12 cellular contexts compared by ENCODE assay signal in genomic region chr3:147410126-147410517, GRCh38. TPM values are rescaled to one million over a fixed set of nuclear protein-coding genes. Genes with fewer than 3 reads are reported as not detected.
DNase-seq lines count a peak whose midpoint lies in the region; ATAC-seq and TF ChIP-seq lines count a peak whose summit lies in the region.
"Had no signal": no experiment of that assay in that cellular context is flagged by ENCODE, and none has a peak within 500 bp of the region (broad histone marks: within the 10 kb centered on the region; RNA-seq: fewer than 3 reads in every experiment).

No MANE protein-coding gene starts in this region.

- H3K4me1 Mint-ChIP-seq in neural progenitor cell = peaks cover 39% of the 10 kb centered on the region

- H3K4me1 ChIP-seq in right cardiac atrium (ENCODE audit: control insufficient read depth, insufficient read depth, low read length) (peaks cover 11% of the 10 kb centered on the region), ectodermal cell (ENCODE audit: control insufficient read depth, insufficient read depth, low read length) (peaks cover 33% of the 10 kb centered on the region), neural progenitor cell (peaks cover 19% of the 10 kb centered on the region)

- peaks cover 42% of the 10 kb centered on the region for H3F3A ChIP-seq in neural progenitor cell (ENCODE audit: low read depth)

- H4K20me1 ChIP-seq in neural progenitor cell (ENCODE audit: low read depth) = peaks cover 98% of the 10 kb centered on the region

- H3K9me3 ChIP-seq in right cardiac atrium (ENCODE audit: control insufficient read depth, low read length) = no peaks in the 10 kb centered on the region
- no peaks in the 10 kb centered on the region for H3K9me3 ChIP-seq in ectodermal cell (ENCODE audit: control insufficient read depth, low read length)
- no peaks in the 10 kb centered on the region for H3K9me3 ChIP-seq in neural progenitor cell (ENCODE audit: low read depth)

- TF ChIP-seq CTCF in neural progenitor cell (IDR thresholded peaks at IDR 0.05) = no peak

- no peak overlapping the region for H3K9ac ChIP-seq in neural progenitor cell

- H3K36me3 ChIP-seq in ectodermal cell (ENCODE audit: control insufficient read depth, insufficient read depth, low read length) (no peaks in the 10 kb centered on the region), neural progenitor cell (no peaks in the 10 kb centered on the region)

- H3K27me3 Mint-ChIP-seq in neural progenitor cell (ENCODE audit: insufficient read depth, low read depth) = peaks cover 61% of the 10 kb centered on the region

- H3K4me2 ChIP-seq in neural progenitor cell = peak overlapping the region; percentile 67

- DNase-seq in right cardiac atrium (no peak), left ventricle myocardium superior (no peak), neural progenitor cell (ENCODE audit: low spot score) (peak; percentile 47), SKM-1 treated with dmso at 0.1 percent for 144 hours (lab: John Stamatoyannopoulos, UW; ENCODE audit: unreplicated experiment) (no peak)
- DNase-seq: activated T-cell treated with anti-CD3 and anti-CD28 coated beads, Interleukin-2, amount 50 U/mL, for 72 hours; NCI-H2081; stimulated activated CD4-positive, alpha-beta T cell treated with anti-CD3 and anti-CD28 coated beads, Interleukin-4, amount 100 ng/mL, for 1 hour had no signal

- peak overlapping the region; percentile 99 for H3K4me3 Mint-ChIP-seq in neural progenitor cell

- H2AFZ ChIP-seq in neural progenitor cell (replicated peaks) = no peak overlapping the region

- 3% methylated on average over 49 of the region's 49 CpGs for WGBS in right cardiac atrium
- WGBS in ectodermal cell, 2 experiments = 1% methylated on average over 49 of the region's 49 CpGs

- H3K4me3 ChIP-seq in right cardiac atrium (ENCODE audit: low read length) = peak overlapping the region; percentile 13
- peak overlapping the region; percentile 49 for H3K4me3 ChIP-seq in ectodermal cell (ENCODE audit: insufficient read depth, low read depth, low read length)
- H3K4me3 ChIP-seq in neural progenitor cell = peak overlapping the region; percentile 37

- intact Hi-C loops in right cardiac atrium (cut with DNase I) (no loop called here), left ventricle myocardium superior (cut with micrococcal nuclease) (no loop called here)

- H3K9me3 Mint-ChIP-seq in neural progenitor cell = peaks cover 24% of the 10 kb centered on the region

- H3K79me2 ChIP-seq in neural progenitor cell (ENCODE audit: low read depth) = no peaks in the 10 kb centered on the region

- no peak overlapping the region for H3K27ac ChIP-seq in right cardiac atrium (ENCODE audit: low read length)
- no peak overlapping the region for H3K27ac ChIP-seq in ectodermal cell (ENCODE audit: insufficient read depth, low read depth, low read length, poor library complexity, severe bottlenecking)
- no peak overlapping the region for H3K27ac ChIP-seq in neural progenitor cell

- peak in 1 of 2 donors; percentile 36 for ATAC-seq in right cardiac atrium
- ATAC-seq in left ventricle myocardium superior = no peak
- ATAC-seq in GM19455 (IDR thresholded peaks at IDR 0.05; ENCODE audit: unreplicated experiment) = no peak
- ATAC-seq in GM21367 (IDR thresholded peaks at IDR 0.05; ENCODE audit: unreplicated experiment) = no peak
- ATAC-seq in GM18909 (IDR thresholded peaks at IDR 0.05; ENCODE audit: poor library complexity, unreplicated experiment) = no peak
- ATAC-seq: HepG2 had no signal

- no peaks in the 10 kb centered on the region for H3K27me3 ChIP-seq in right cardiac atrium (ENCODE audit: control insufficient read depth, insufficient read depth)
- H3K27me3 ChIP-seq in ectodermal cell (ENCODE audit: control insufficient read depth, insufficient read depth, low read length, poor library complexity, severe bottlenecking) = peaks cover 99% of the 10 kb centered on the region
- H3K27me3 ChIP-seq in neural progenitor cell = peaks cover 100% of the 10 kb centered on the region

- no peak overlapping the region for H3K27ac Mint-ChIP-seq in neural progenitor cell

- peaks cover 50% of the 10 kb centered on the region for H3K36me3 Mint-ChIP-seq in neural progenitor cell

RNA-seq across cellular contexts. Expression of gene ZIC1, which starts 1.0 kb away (rescaled TPM):
- total RNA-seq in right cardiac atrium = under 1 TPM in 1 of 4 donors, not detected in 3; 0.95 TPM
- polyA plus RNA-seq in right cardiac atrium = not detected
- total RNA-seq in left ventricle myocardium superior = not detected
- polyA plus RNA-seq in ectodermal cell (2013, experiment 1 of 4) = 58.5 TPM
- 54.0 TPM for polyA plus RNA-seq in ectodermal cell (2013, experiment 2 of 4)
- polyA plus RNA-seq in ectodermal cell (2013, experiment 3 of 4) = 71.2 TPM
- 92.7 TPM for polyA plus RNA-seq in ectodermal cell (2013, experiment 4 of 4)
- 0.56 and 0.84 TPM in 2 replicates for total RNA-seq in neural progenitor cell (ENCODE audit: low replicate concordance)
- total RNA-seq: activated T-cell treated with anti-CD3 and anti-CD28 coated beads, Interleukin-2, amount 50 U/mL, for 72 hours; HepG2 had no signal
- polyA plus RNA-seq: HepG2 had no signal

RNA-seq across cellular contexts. Expression of gene ZIC4, which starts 3.8 kb away (rescaled TPM):
- total RNA-seq in right cardiac atrium (not detected), left ventricle myocardium superior (not detected), neural progenitor cell (ENCODE audit: low replicate concordance) (0.25 and 0.64 TPM in 2 replicates)
- polyA plus RNA-seq in right cardiac atrium = not detected
- polyA plus RNA-seq in ectodermal cell (2013, experiment 1 of 4) = 9.1 TPM
- polyA plus RNA-seq in ectodermal cell (2013, experiment 2 of 4) = 9.3 TPM
- polyA plus RNA-seq in ectodermal cell (2013, experiment 3 of 4) = 10.2 TPM
- 14.1 TPM for polyA plus RNA-seq in ectodermal cell (2013, experiment 4 of 4)
- total RNA-seq: activated T-cell treated with anti-CD3 and anti-CD28 coated beads, Interleukin-2, amount 50 U/mL, for 72 hours; HepG2 had no signal
- polyA plus RNA-seq: HepG2 had no signal
